In the genomic region with DNA sequence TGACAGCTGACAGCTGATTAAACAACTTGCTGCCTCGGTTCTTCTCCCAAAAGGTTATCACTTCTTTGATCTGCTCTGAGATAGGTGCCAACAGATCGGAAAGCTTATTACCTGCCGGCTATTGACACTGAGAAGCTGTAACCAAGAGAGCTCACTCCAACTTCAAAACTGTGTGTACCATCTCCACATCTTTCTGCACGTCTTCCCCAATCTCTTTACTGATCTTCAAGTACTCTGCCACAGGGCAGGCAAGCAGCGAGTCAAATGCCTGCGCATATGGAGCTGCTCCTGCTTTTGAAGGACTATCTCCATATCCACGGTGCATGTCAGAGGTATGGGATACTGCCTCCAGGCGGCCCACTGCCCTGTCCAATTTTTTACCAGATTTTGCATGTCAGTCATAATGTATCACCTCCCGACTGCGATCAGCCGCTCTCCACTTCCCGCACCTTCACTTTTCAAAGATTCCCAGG, we compare ENCODE assay signal across 8 cellular contexts. TPM values are rescaled to one million over a fixed set of nuclear protein-coding genes. Genes with fewer than 3 reads are reported as not detected.
DNase-seq lines count a peak whose midpoint lies in the region; ATAC-seq, FAIRE-seq and TF ChIP-seq lines count a peak whose summit lies in the region.

No MANE protein-coding gene starts in this region.

- H3K27me3 Mint-ChIP-seq in naive B cell, result peaks cover 0 to 8% (median 6%) of the 10 kb centered on the region in 3 donors

- peaks cover 11 to 30% (median 23%) of the 10 kb centered on the region in 3 donors for H3K4me1 Mint-ChIP-seq in naive B cell

- DNase-seq in brain microvascular endothelial cell (no peak), naive B cell (no peak), NCI-H524 treated with DMSO at 0.1 percent for 48 hours (lab: John Stamatoyannopoulos, UW) (no peak), GM19239 (ENCODE audit: insufficient read length, low spot score) (no peak), kidney glomerular epithelial cell (lab: John Stamatoyannopoulos, UW) (no peak), H4 (ENCODE audit: low spot score) (no peak)

- no peaks in the 10 kb centered on the region for H3K36me3 ChIP-seq in brain microvascular endothelial cell (replicated peaks)

- H3K27me3 ChIP-seq in brain microvascular endothelial cell (replicated peaks), result no peaks in the 10 kb centered on the region

- peaks cover 22 to 31% of the 10 kb centered on the region in 2 donors for H3K36me3 Mint-ChIP-seq in naive B cell

- peaks cover 0 to 4% (median 0%) of the 10 kb centered on the region in 7 donors for H3K9me3 Mint-ChIP-seq in naive B cell

- peak overlapping the region; percentile 74 for H3K4me3 ChIP-seq in brain microvascular endothelial cell (ENCODE audit: low read depth, low read length)

- peak overlapping the region; percentile 82 to 93 (median 88) for H3K4me3 Mint-ChIP-seq in naive B cell

- no peak for FAIRE-seq in GM19239 (lab: Jason Lieb, UNC)

- H3K27ac Mint-ChIP-seq in naive B cell, result peak overlapping the region in 4 of 6 donors; percentile 12 to 89 (median 70)

- in situ Hi-C loops in brain microvascular endothelial cell (cut with HindIII; ENCODE audit: low pct_ligation_motif_present, low sequenced_read_pairs), result no loop called here

- peak; percentile 12 for TF ChIP-seq CTCF in brain microvascular endothelial cell (IDR thresholded peaks at IDR 0.05; ENCODE audit: low read depth, low read length, missing control alignments)

- peak; percentile 21 for ATAC-seq in GM18517 (IDR thresholded peaks at IDR 0.05; ENCODE audit: unreplicated experiment)
- peak; percentile 13 for ATAC-seq in HG03175 (IDR thresholded peaks at IDR 0.05; ENCODE audit: unreplicated experiment)
- peak in 1 of 2 donors; percentile 7 for ATAC-seq in naive B cell (ENCODE audit: low read depth in 2 of 2)

- no peak overlapping the region for H3K27ac ChIP-seq in brain microvascular endothelial cell

RNA-seq across cellular contexts. Expression of gene ZNF485, which starts 0.4 kb away (rescaled TPM):
- polyA plus RNA-seq in naive B cell (ENCODE audit: low read depth in 6 of 6), result 1 to 10 TPM; 3.7 to 9.4 (median 7.4) TPM
- 3.3 and 3.6 TPM in 2 replicates for total RNA-seq in H4 (2014; rRNA removed; shearing (Covaris generic))

RNA-seq across cellular contexts. Expression of gene ZNF239, which starts 31.5 kb away (rescaled TPM):
- 10 to 100 TPM in 1 of 6 donors, 1 to 10 TPM in 5; 1.9 to 14.1 (median 3.0) TPM for polyA plus RNA-seq in naive B cell (ENCODE audit: low read depth in 6 of 6)
- total RNA-seq in H4 (2014; rRNA removed; shearing (Covaris generic)), result 5.7 TPM in 2 replicates

RNA-seq across cellular contexts. Expression of gene ZNF32, which starts 42.8 kb away (rescaled TPM):
- 100 to 1,000 TPM in 1 of 6 donors, 10 to 100 TPM in 5; 68.9 to 135 (median 83.1) TPM for polyA plus RNA-seq in naive B cell (ENCODE audit: low read depth in 6 of 6)
- 64.5 and 72.1 TPM in 2 replicates for total RNA-seq in H4 (2014; rRNA removed; shearing (Covaris generic))
